9 cellular contexts compared by ENCODE assay signal in genomic region chr3:64220161-64220560, GRCh38. TPM values are rescaled to one million over a fixed set of nuclear protein-coding genes. Genes with fewer than 3 reads are reported as not detected.
DNase-seq lines count a peak whose midpoint lies in the region; FAIRE-seq and TF ChIP-seq lines count a peak whose summit lies in the region.
"Had no signal": no experiment of that assay in that cellular context is flagged by ENCODE, and none has a peak within 500 bp of the region (broad histone marks: within the 10 kb centered on the region; RNA-seq: fewer than 3 reads in every experiment).

No MANE protein-coding gene starts in this region.

- H3K9me3 ChIP-seq in breast epithelium (no peaks in the 10 kb centered on the region), stomach smooth muscle (ENCODE audit: control insufficient read depth in 2 of 2, low read length in 2 of 2) (no peaks in the 10 kb centered on the region)

- H3K4me1 ChIP-seq in breast epithelium (peaks cover 7 to 18% of the 10 kb centered on the region in 2 donors), stomach smooth muscle (ENCODE audit: control insufficient read depth, insufficient read depth, low read length) (peaks cover 86% of the 10 kb centered on the region)

- H3K9ac ChIP-seq in stomach smooth muscle (ENCODE audit: low read length in 2 of 2) = peak overlapping the region in 1 of 2 donors; percentile 21

- TF ChIP-seq POLR2A in breast epithelium (IDR thresholded peaks at IDR 0.05) = no peak

- intact Hi-C loops in breast epithelium (cut with DNase I; ENCODE audit: low total_unique reads) = no loop called here

- FAIRE-seq in HTR-8/SVneo (lab: Jason Lieb, UNC) = peak; percentile 54

- H3K36me3 ChIP-seq in breast epithelium (no peaks in the 10 kb centered on the region), stomach smooth muscle (ENCODE audit: control insufficient read depth in 2 of 2, insufficient read depth in 2 of 2, low read length in 2 of 2) (no peaks in the 10 kb centered on the region)

- H3K27ac ChIP-seq in breast epithelium (peak overlapping the region; percentile 21 to 86), stomach smooth muscle (ENCODE audit: low read length) (peak overlapping the region; percentile 82)

- H3K27me3 ChIP-seq in breast epithelium (no peaks in the 10 kb centered on the region), stomach smooth muscle (ENCODE audit: control insufficient read depth in 1 of 2, insufficient read depth in 2 of 2, low read length in 2 of 2) (no peaks in the 10 kb centered on the region)

- DNase-seq in HTR-8/SVneo (ENCODE audit: insufficient read length, low spot score) (peak; percentile 12), breast epithelium (ENCODE audit: low spot score in 2 of 2) (no peak), inferior parietal cortex (ENCODE audit: extremely low spot score) (peak; percentile 36), SK-N-DZ (ENCODE audit: low spot score) (no peak), NCI-H1048 (lab: John Stamatoyannopoulos, UW) (no peak)
- DNase-seq in stimulated activated CD4-positive, alpha-beta T cell treated with anti-CD3 and anti-CD28 coated beads, Interleukin-4, amount 100 ng/mL, for 4 hours = no peak
- DNase-seq in stimulated activated CD4-positive, alpha-beta T cell treated with anti-CD3 and anti-CD28 coated beads, Interleukin-1b, Interleukin-23, amount 100 ng/mL, for 48 hours = no peak

- TF ChIP-seq CTCF in breast epithelium (IDR thresholded peaks at IDR 0.05) = no peak

- H3K4me3 ChIP-seq in breast epithelium (peak overlapping the region in 1 of 3 donors; percentile 32), stomach smooth muscle (ENCODE audit: low read length in 2 of 2) (peak overlapping the region in 1 of 2 donors; percentile 44)

RNA-seq across cellular contexts. Expression of gene PRICKLE2, which starts 5.1 kb away (rescaled TPM):
- 10 to 100 TPM; 35.1 to 72.5 (median 44.5) TPM for total RNA-seq in breast epithelium
- 0.03 and 0.09 TPM in 2 replicates for polyA plus RNA-seq in SK-N-DZ (2014; cell fraction: cytosol; rRNA removed)
- polyA plus RNA-seq in SK-N-DZ (2014; cell fraction: nucleus; rRNA removed) = not detected in 2 replicates
- total RNA-seq: NCI-H460 had no signal

Comparison
In these comparisons a context has a peak if more than half of its experiments do, and no peak if none do; other contexts are left out.
1. DNase-seq: peak in HTR-8/SVneo (single experiment) and inferior parietal cortex (single experiment); none in breast epithelium (0 of 2), stimulated activated CD4-positive, alpha-beta T cell treated with anti-CD3 and anti-CD28 coated beads, Interleukin-4, amount 100 ng/mL, for 4 hours (0 of 2), SK-N-DZ (single experiment), NCI-H1048 (single experiment) and stimulated activated CD4-positive, alpha-beta T cell treated with anti-CD3 and anti-CD28 coated beads, Interleukin-1b, Interleukin-23, amount 100 ng/mL, for 48 hours (single experiment).